Comparison of ENCODE assay signal across 25 cellular contexts in genomic region chr5:75545131-75545530, GRCh38.
"Had no signal": no experiment of that assay in that cellular context is flagged by ENCODE, and none has a peak within 500 bp of the region (broad histone marks: within the 10 kb centered on the region; RNA-seq: fewer than 3 reads in every experiment).

No MANE protein-coding gene starts in this region.

- H3K9me3 ChIP-seq: ascending aorta, breast epithelium, colonic mucosa, esophagus squamous epithelium, gastrocnemius medialis had no signal

- H3K4me3 ChIP-seq: ascending aorta, breast epithelium, cardiac muscle cell, colonic mucosa, esophagus squamous epithelium, gastrocnemius medialis had no signal

- DNase-seq: activated CD4-positive, alpha-beta memory T cell treated with anti-CD3 and anti-CD28 coated beads for 36 hours; activated CD4-positive, alpha-beta T cell treated with anti-CD3 and anti-CD28 coated beads for 36 hours; activated CD4-positive, alpha-beta T cell treated with anti-CD3 and anti-CD28 coated beads, Interleukin-2, amount 10 ng/mL, durations not matched to agents 24 days and 14 days; activated CD4-positive, CD25-positive, alpha-beta regulatory T cell; activated CD4-positive, CD25-positive, alpha-beta regulatory T cell treated with anti-CD3 and anti-CD28 coated beads, Interleukin-2, amount 50 U/mL, for 72 hours; activated CD8-positive, alpha-beta memory T cell treated with anti-CD3 and anti-CD28 coated beads, Interleukin-2, amount 10 ng/mL, durations not matched to agents 7 days and 5 days; activated CD8-positive, alpha-beta memory T cell treated with anti-CD3 and anti-CD28 coated beads, Interleukin-2, amount 50 U/mL, for 4 hours; activated CD8-positive, alpha-beta T cell treated with anti-CD3 and anti-CD28 coated beads, Interleukin-2, amount 10 ng/mL, durations not matched to agents 7 days and 5 days; activated effector memory CD4-positive, alpha-beta T cell treated with anti-CD3 and anti-CD28 coated beads, Interleukin-2, amount 50 U/mL, for 16 hours; activated naive CD4-positive, alpha-beta T cell treated with anti-CD3 and anti-CD28 coated beads for 36 hours; activated naive CD8-positive, alpha-beta T cell treated with anti-CD3 and anti-CD28 coated beads, Interleukin-2, amount 10 ng/mL, durations not matched to agents 7 days and 5 days; activated T-cell treated with anti-CD3 and anti-CD28 coated beads, Interleukin-2, amount 50 U/mL, for 1 hour; activated T-cell treated with anti-CD3 and anti-CD28 coated beads, Interleukin-2, amount 50 U/mL, for 48 hours; central memory CD4-positive, alpha-beta T cell; cerebellar nuclear complex; colonic mucosa; effector CD8-positive, alpha-beta T cell; esophagus squamous epithelium; gastrocnemius medialis; glutamatergic neuron; T-helper 2 cell had no signal

- ATAC-seq: activated CD4-positive, alpha-beta T cell treated with anti-CD3 and anti-CD28 coated beads for 36 hours; activated CD8-positive, alpha-beta memory T cell treated with anti-CD3 and anti-CD28 coated beads, Interleukin-2, amount 10 ng/mL, durations not matched to agents 7 days and 5 days; activated CD8-positive, alpha-beta T cell treated with anti-CD3 and anti-CD28 coated beads, Interleukin-2, amount 10 ng/mL, durations not matched to agents 7 days and 5 days; gastrocnemius medialis had no signal

- H3K4me1 ChIP-seq: ascending aorta, breast epithelium, colonic mucosa, esophagus squamous epithelium had no signal

- H3K36me3 ChIP-seq: breast epithelium, cardiac muscle cell, colonic mucosa, gastrocnemius medialis had no signal

- H3K27ac ChIP-seq: ascending aorta, breast epithelium, cardiac muscle cell, colonic mucosa, epithelial cell of prostate, esophagus squamous epithelium, gastrocnemius medialis had no signal

- H3K27me3 ChIP-seq: ascending aorta, breast epithelium, cardiac muscle cell, colonic mucosa, esophagus squamous epithelium, gastrocnemius medialis had no signal
